Comparison of ENCODE assay signal across 11 cellular contexts in the genomic region with DNA sequence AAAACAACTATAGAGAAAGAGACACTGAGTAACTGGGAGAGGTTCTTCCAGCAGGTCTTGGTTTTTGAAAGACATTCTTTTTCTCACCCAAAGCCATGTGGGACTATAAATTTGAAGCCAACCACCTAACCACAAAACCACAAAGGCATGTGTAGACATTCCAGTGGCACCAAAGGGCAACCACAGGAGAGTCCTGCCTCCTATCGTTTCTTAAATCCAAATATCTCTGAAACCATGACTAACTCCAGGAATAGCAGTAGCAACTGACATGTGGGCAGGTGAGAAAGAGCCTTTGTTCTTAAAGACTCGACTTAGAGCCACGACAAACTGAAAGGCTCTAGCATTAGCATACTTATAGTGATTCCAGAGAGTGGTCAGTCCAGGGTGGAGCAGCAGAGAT. TPM values are rescaled to one million over a fixed set of nuclear protein-coding genes. Genes with fewer than 3 reads are reported as not detected.
DNase-seq lines count a peak whose midpoint lies in the region; ATAC-seq and TF ChIP-seq lines count a peak whose summit lies in the region.
"Had no signal": no experiment of that assay in that cellular context is flagged by ENCODE, and none has a peak within 500 bp of the region (broad histone marks: within the 10 kb centered on the region; RNA-seq: fewer than 3 reads in every experiment).

No MANE protein-coding gene starts in this region.

- H3K36me3 ChIP-seq in GM23338 (ENCODE audit: insufficient read depth) (no peaks in the 10 kb centered on the region), tibial artery (no peaks in the 10 kb centered on the region)
- H3K36me3 ChIP-seq: prostate gland, stomach had no signal

- H3K4me1 Mint-ChIP-seq in GM23338, result peaks cover 3% of the 10 kb centered on the region; the same call in 2 of the 3 replicates
- H3K4me1 Mint-ChIP-seq in activated T-helper 2 cell treated with anti-CD3 and anti-CD28 coated beads, Interferon-gamma antibody, Interleukin-2, Interleukin-4, amounts not matched to agents 10 μg/mL and 5 μg/mL and 100 μg/mL, durations not matched to agents 14 hours and 24 hours and 36 hours (ENCODE audit: low read depth), result peaks cover 10% of the 10 kb centered on the region

- H3F3A ChIP-seq in GM23338 (replicated peaks; ENCODE audit: low read depth), result no peaks in the 10 kb centered on the region

- peaks cover 7% of the 10 kb centered on the region for H3K9me3 Mint-ChIP-seq in GM23338
- no peaks in the 10 kb centered on the region for H3K9me3 Mint-ChIP-seq in activated T-helper 2 cell treated with anti-CD3 and anti-CD28 coated beads, Interferon-gamma antibody, Interleukin-2, Interleukin-4, amounts not matched to agents 10 μg/mL and 5 μg/mL and 100 μg/mL, durations not matched to agents 14 hours and 24 hours and 36 hours

- no peaks in the 10 kb centered on the region for H3K9me3 ChIP-seq in tibial artery
- H3K9me3 ChIP-seq: prostate gland, stomach had no signal

- H3K4me1 ChIP-seq in GM23338 (ENCODE audit: insufficient read depth) (no peaks in the 10 kb centered on the region), tibial artery (no peaks in the 10 kb centered on the region)
- H3K4me1 ChIP-seq: prostate gland had no signal

- H4K20me1 ChIP-seq in GM23338 (replicated peaks; ENCODE audit: insufficient read depth), result no peaks in the 10 kb centered on the region

- intact Hi-C loops in tibial artery (cut with DNase I; ENCODE audit: low total_unique reads), result no loop called here
- intact Hi-C loops in activated T-helper 2 cell treated with anti-CD3 and anti-CD28 coated beads, Interferon-gamma antibody, Interleukin-2, Interleukin-4, amounts not matched to agents 10 μg/mL and 5 μg/mL and 100 μg/mL, durations not matched to agents 14 hours and 24 hours and 36 hours (cut with micrococcal nuclease), result loop anchor here (5.0 to 10.0 kb wide), 2 partner anchors 645 to 703 kb away; a partner anchor contains a TSS

- no peaks in the 10 kb centered on the region for H3K79me2 ChIP-seq in GM23338 (replicated peaks; ENCODE audit: insufficient read depth)

- ATAC-seq in GM23338 (peak; percentile 49; the same call in 2 of the 3 replicates), GM18519 (IDR thresholded peaks at IDR 0.05; ENCODE audit: low FRiP score, unreplicated experiment) (no peak)

- no peaks in the 10 kb centered on the region for H3K9me2 ChIP-seq in GM23338 (ENCODE audit: insufficient read depth)

- DNase-seq in AG09309 (ENCODE audit: low read depth), result peak; percentile 32
- peak; percentile 35 for DNase-seq in GM23338 (ENCODE audit: low spot score)
- DNase-seq in RKO (ENCODE audit: low spot score), result peak; percentile 41
- DNase-seq in fibroblast of gingiva (ENCODE audit: low read depth), result peak; percentile 19
- no peak for DNase-seq in NCI-H345 (lab: John Stamatoyannopoulos, UW)
- DNase-seq in tibial artery, result no peak
- no peak for DNase-seq in activated T-helper 2 cell treated with anti-CD3 and anti-CD28 coated beads, Interferon-gamma antibody, Interleukin-2, Interleukin-4, amounts not matched to agents 10 μg/mL and 5 μg/mL and 100 μg/mL, durations not matched to agents 14 hours and 24 hours and 36 hours (ENCODE audit: low spot score)
- DNase-seq: NCI-H1092, stomach had no signal

- H3K27ac Mint-ChIP-seq in GM23338, result no peak overlapping the region
- H3K27ac Mint-ChIP-seq in activated T-helper 2 cell treated with anti-CD3 and anti-CD28 coated beads, Interferon-gamma antibody, Interleukin-2, Interleukin-4, amounts not matched to agents 10 μg/mL and 5 μg/mL and 100 μg/mL, durations not matched to agents 14 hours and 24 hours and 36 hours, result no peak overlapping the region

- H3K36me3 Mint-ChIP-seq in GM23338 (ENCODE audit: low read depth), result no peaks in the 10 kb centered on the region; the same call in 2 of the 3 replicates
- H3K36me3 Mint-ChIP-seq in activated T-helper 2 cell treated with anti-CD3 and anti-CD28 coated beads, Interferon-gamma antibody, Interleukin-2, Interleukin-4, amounts not matched to agents 10 μg/mL and 5 μg/mL and 100 μg/mL, durations not matched to agents 14 hours and 24 hours and 36 hours (ENCODE audit: low read depth), result no peaks in the 10 kb centered on the region

- H3K27ac ChIP-seq in GM23338 (ENCODE audit: low read depth) (no peak overlapping the region), tibial artery (no peak overlapping the region)
- H3K27ac ChIP-seq: prostate gland, stomach had no signal

- H3K4me3 ChIP-seq in AG09309 (ENCODE audit: control insufficient read depth, low read depth, low read length) (no peak overlapping the region), GM23338 (no peak overlapping the region), tibial artery (no peak overlapping the region)
- H3K4me3 ChIP-seq: prostate gland, stomach had no signal

- TF ChIP-seq CTCF in AG09309 (IDR thresholded peaks at IDR 0.05; ENCODE audit: control insufficient read depth, insufficient read depth, low read depth, low read length, missing control alignments) (no peak), GM23338 (conservative IDR thresholded peaks at IDR 0.05; ENCODE audit: low read depth in 2 of 2) (no peak), tibial artery (IDR thresholded peaks at IDR 0.05) (no peak)

- no peaks in the 10 kb centered on the region for H3K27me3 ChIP-seq in GM23338 (ENCODE audit: insufficient read depth)
- no peaks in the 10 kb centered on the region for H3K27me3 ChIP-seq in tibial artery
- H3K27me3 ChIP-seq: stomach had no signal

- no peak overlapping the region for H3K4me2 ChIP-seq in GM23338

- H3K4me3 Mint-ChIP-seq in GM23338, result no peak overlapping the region
- H3K4me3 Mint-ChIP-seq in activated T-helper 2 cell treated with anti-CD3 and anti-CD28 coated beads, Interferon-gamma antibody, Interleukin-2, Interleukin-4, amounts not matched to agents 10 μg/mL and 5 μg/mL and 100 μg/mL, durations not matched to agents 14 hours and 24 hours and 36 hours (ENCODE audit: low read depth), result no peak overlapping the region

- no peak overlapping the region for H2AFZ ChIP-seq in GM23338

- no peaks in the 10 kb centered on the region for H3K27me3 Mint-ChIP-seq in GM23338 (ENCODE audit: insufficient read depth, low read depth, poor library complexity)
- peaks cover 32% of the 10 kb centered on the region for H3K27me3 Mint-ChIP-seq in activated T-helper 2 cell treated with anti-CD3 and anti-CD28 coated beads, Interferon-gamma antibody, Interleukin-2, Interleukin-4, amounts not matched to agents 10 μg/mL and 5 μg/mL and 100 μg/mL, durations not matched to agents 14 hours and 24 hours and 36 hours (ENCODE audit: low read depth)

TF ChIP-seq in GM23338, 12 proteins besides CTCF, POLR2A, EP300 and RAD21 (continues in another document):
- TF ChIP-seq NANOG (IDR thresholded peaks at IDR 0.05; ENCODE audit: borderline replicate concordance) (no peak), EZH2 (IDR thresholded peaks at IDR 0.05; ENCODE audit: low read depth, unreplicated experiment) (no peak), ZNF114 (CRISPR knock-in tag; IDR thresholded peaks at IDR 0.05) (no peak)

RNA-seq across cellular contexts. Expression of a gene that starts 9.3 kb away (rescaled TPM):
- total RNA-seq in GM23338 (2014; rRNA removed; shearing (Covaris generic)), result 14.1 and 20.3 TPM in 2 replicates
- polyA plus RNA-seq in GM23338 (2016; fragmentation: Nextera tagmentation; extraction: Ambion mirVana), result 13.8 and 16.0 TPM in 2 replicates
- total RNA-seq in activated T-helper 2 cell treated with anti-CD3 and anti-CD28 coated beads, Interferon-gamma antibody, Interleukin-2, Interleukin-4, amounts not matched to agents 10 μg/mL and 5 μg/mL and 100 μg/mL, durations not matched to agents 14 hours and 24 hours and 36 hours, result not detected in 2 replicates

Comparison
In these comparisons a context has a peak if more than half of its experiments do, and no peak if none do; other contexts are left out.
1. DNase-seq: peak in AG09309 (single experiment), GM23338 (single experiment), RKO (single experiment) and fibroblast of gingiva (single experiment); none in NCI-H345 (single experiment), tibial artery (0 of 2) and activated T-helper 2 cell treated with anti-CD3 and anti-CD28 coated beads, Interferon-gamma antibody, Interleukin-2, Interleukin-4, amounts not matched to agents 10 μg/mL and 5 μg/mL and 100 μg/mL, durations not matched to agents 14 hours and 24 hours and 36 hours (single experiment).
2. RNA of a gene that starts 9.3 kb away (total RNA-seq): 14.1 to 20.3 TPM in GM23338; not detected in activated T-helper 2 cell treated with anti-CD3 and anti-CD28 coated beads, Interferon-gamma antibody, Interleukin-2, Interleukin-4, amounts not matched to agents 10 μg/mL and 5 μg/mL and 100 μg/mL, durations not matched to agents 14 hours and 24 hours and 36 hours; every median in the first group is over 10 times any median in the second.